In the genomic region with DNA sequence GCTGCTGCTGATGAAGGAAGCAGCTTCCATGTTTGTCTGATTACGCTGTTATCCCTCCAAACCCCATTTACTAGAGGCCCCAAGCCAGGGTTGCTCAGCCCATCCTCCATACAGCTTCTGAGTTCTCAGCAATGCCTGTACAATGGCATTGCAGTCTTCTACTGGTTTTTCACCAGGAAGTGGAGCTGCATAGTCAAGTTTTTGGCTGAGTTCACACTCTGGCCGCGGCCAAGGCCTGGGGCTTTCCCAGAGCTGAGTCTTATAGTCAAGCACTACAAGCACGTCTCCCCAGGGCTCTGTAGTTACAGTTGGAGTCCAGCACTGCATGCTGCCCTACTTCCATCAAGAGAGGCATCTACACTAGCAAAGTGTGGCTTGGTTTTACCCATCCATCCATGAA, we compare ENCODE assay signal across 14 cellular contexts.
A peak's percentile ranks its signal among the peaks of the same experiment; 100 is the strongest.
DNase-seq lines count a peak whose midpoint lies in the region; ATAC-seq and TF ChIP-seq lines count a peak whose summit lies in the region.
"Had no signal": no experiment of that assay in that cellular context is flagged by ENCODE, and none has a peak within 500 bp of the region (broad histone marks: within the 10 kb centered on the region; RNA-seq: fewer than 3 reads in every experiment).

No MANE protein-coding gene starts in this region.

- TF ChIP-seq CTCF in GM10266 (IDR thresholded peaks at IDR 0.05; ENCODE audit: control insufficient read depth, insufficient read depth, low read depth, missing control alignments), result peak; percentile 21

- in situ Hi-C loops in G401 (cut with HindIII; ENCODE audit: low sequenced_read_pairs), result no loop called here

- H3K9me3 Mint-ChIP-seq in activated T-cell treated with anti-CD3 and anti-CD28 coated beads, Interleukin-2, amount 50 U/mL, for 4 hours, result no peaks in the 10 kb centered on the region

- H3K27me3 Mint-ChIP-seq in activated T-cell treated with anti-CD3 and anti-CD28 coated beads, Interleukin-2, amount 50 U/mL, for 4 hours (ENCODE audit: low read depth), result no peaks in the 10 kb centered on the region
- H3K27me3 Mint-ChIP-seq: IgD-negative memory B cell had no signal

- DNase-seq in GM10266 (ENCODE audit: extremely low spot score) (peak; percentile 36), NCI-H1930 (lab: John Stamatoyannopoulos, UW) (no peak), G401 (ENCODE audit: low spot score) (no peak), SHP77 treated with DMSO at 0.1 percent for 48 hours (lab: John Stamatoyannopoulos, UW) (no peak)
- no peak for DNase-seq in activated T-cell treated with anti-CD3 and anti-CD28 coated beads, Interleukin-2, amount 50 U/mL, for 4 hours
- DNase-seq: activated CD8-positive, alpha-beta memory T cell treated with anti-CD3 and anti-CD28 coated beads, Interleukin-2, amount 50 U/mL, for 48 hours; NCI-H1436; transverse colon had no signal

- no peaks in the 10 kb centered on the region for H3K4me1 Mint-ChIP-seq in activated T-cell treated with anti-CD3 and anti-CD28 coated beads, Interleukin-2, amount 50 U/mL, for 4 hours (ENCODE audit: low read depth)
- H3K4me1 Mint-ChIP-seq: IgD-negative memory B cell had no signal

- ATAC-seq in GM19328 (IDR thresholded peaks at IDR 0.05; ENCODE audit: unreplicated experiment) (peak; percentile 75), HG02642 (IDR thresholded peaks at IDR 0.05; ENCODE audit: poor library complexity, unreplicated experiment) (peak; percentile 56), HG03460 (IDR thresholded peaks at IDR 0.05; ENCODE audit: unreplicated experiment) (peak; percentile 68)
- ATAC-seq in activated T-cell treated with anti-CD3 and anti-CD28 coated beads, Interleukin-2, amount 50 U/mL, for 4 hours, result no peak
- ATAC-seq: esophagus mucosa, HCT116 had no signal

- H3K4me3 Mint-ChIP-seq in activated T-cell treated with anti-CD3 and anti-CD28 coated beads, Interleukin-2, amount 50 U/mL, for 4 hours, result no peak overlapping the region
- H3K4me3 Mint-ChIP-seq: IgD-negative memory B cell had no signal

- no peaks in the 10 kb centered on the region for H3K36me3 Mint-ChIP-seq in activated T-cell treated with anti-CD3 and anti-CD28 coated beads, Interleukin-2, amount 50 U/mL, for 4 hours (ENCODE audit: insufficient read depth)
- H3K36me3 Mint-ChIP-seq: IgD-negative memory B cell had no signal

Comparison
In these comparisons a context has a peak if more than half of its experiments do, and no peak if none do; other contexts are left out.
1. ATAC-seq: peak in GM19328 (single experiment), HG02642 (single experiment) and HG03460 (single experiment); none in activated T-cell treated with anti-CD3 and anti-CD28 coated beads, Interleukin-2, amount 50 U/mL, for 4 hours (0 of 2).